Comparison of ENCODE assay signal across 3 cellular contexts in genomic region chr10:47753176-47753575, GRCh38. TPM values are rescaled to one million over a fixed set of nuclear protein-coding genes. Genes with fewer than 3 reads are reported as not detected.
"Had no signal": no experiment of that assay in that cellular context is flagged by ENCODE, and none has a peak within 500 bp of the region (broad histone marks: within the 10 kb centered on the region; RNA-seq: fewer than 3 reads in every experiment).

No MANE protein-coding gene starts in this region.

RNA-seq across cellular contexts. Expression of gene SYT15B, which starts 10.2 kb away (rescaled TPM):
- total RNA-seq: myocyte, pulmonary artery endothelial cell, skeletal muscle tissue had no signal
